Comparison of ENCODE assay signal across 8 cellular contexts in genomic region chr12:27333311-27334009, GRCh38. TPM values are rescaled to one million over a fixed set of nuclear protein-coding genes. Genes with fewer than 3 reads are reported as not detected.
DNase-seq lines count a peak whose midpoint lies in the region; ATAC-seq and TF ChIP-seq lines count a peak whose summit lies in the region.

No MANE protein-coding gene starts in this region.

- H3K9me3 ChIP-seq in naive thymus-derived CD4-positive, alpha-beta T cell (ENCODE audit: control insufficient read depth in 2 of 3, low read length in 3 of 3), result no peaks in the 10 kb centered on the region
- H3K9me3 ChIP-seq in tibial artery, result no peaks in the 10 kb centered on the region

- H3K9me3 Mint-ChIP-seq in activated CD8-positive, alpha-beta T cell treated with anti-CD3 and anti-CD28 coated beads, Interleukin-2, amount 10 ng/mL, durations not matched to agents 7 days and 5 days (ENCODE audit: insufficient read depth), result no peaks in the 10 kb centered on the region
- no peaks in the 10 kb centered on the region for H3K9me3 Mint-ChIP-seq in naive thymus-derived CD4-positive, alpha-beta T cell

- peak overlapping the region; percentile 46 for H3K4me3 ChIP-seq in naive thymus-derived CD4-positive, alpha-beta T cell (ENCODE audit: low read length)
- peak overlapping the region; percentile 66 to 77 for H3K4me3 ChIP-seq in tibial artery

- intact Hi-C loops in naive thymus-derived CD4-positive, alpha-beta T cell (cut with micrococcal nuclease), result loop anchor here in 1 of 2 donors (2.0 to 5.0 kb wide), 5 partner anchors 51 to 501 kb away; partner anchors contain the start of genes FGFR1OP2, ITPR2 and PPFIBP1
- intact Hi-C loops in tibial artery (cut with DNase I; ENCODE audit: low total_unique reads), result no loop called here

- POLR2A ChIA-PET in activated CD8-positive, alpha-beta T cell treated with anti-CD3 and anti-CD28 coated beads, Interleukin-2, amount 10 ng/mL, durations not matched to agents 7 days and 5 days (lab: Charles Lee), result interaction anchor here (0.6 to 2.0 kb wide), 3 partner anchors 8 to 140 kb away, joined by 3 to 8 read pairs (median 4); partner anchors contain the start of gene STK38L
- POLR2A ChIA-PET in naive thymus-derived CD4-positive, alpha-beta T cell (lab: Charles Lee), result no interaction called here

- peak overlapping the region; percentile 89 for H3K27ac Mint-ChIP-seq in activated CD8-positive, alpha-beta T cell treated with anti-CD3 and anti-CD28 coated beads, Interleukin-2, amount 10 ng/mL, durations not matched to agents 7 days and 5 days
- H3K27ac Mint-ChIP-seq in naive thymus-derived CD4-positive, alpha-beta T cell, result peak overlapping the region in 1 of 9 donors; percentile 93

- H3K4me1 ChIP-seq in naive thymus-derived CD4-positive, alpha-beta T cell (ENCODE audit: control insufficient read depth in 2 of 2, insufficient read depth in 2 of 2, low read length in 2 of 2), result peaks cover 4% of the 10 kb centered on the region in 2 donors
- peaks cover 0 to 40% (median 18%) of the 10 kb centered on the region in 4 donors for H3K4me1 ChIP-seq in tibial artery

- H3K27me3 Mint-ChIP-seq in activated CD8-positive, alpha-beta T cell treated with anti-CD3 and anti-CD28 coated beads, Interleukin-2, amount 10 ng/mL, durations not matched to agents 7 days and 5 days (ENCODE audit: low read depth), result peaks cover 14% of the 10 kb centered on the region
- peaks cover 7 to 48% (median 46%) of the 10 kb centered on the region in 5 donors for H3K27me3 Mint-ChIP-seq in naive thymus-derived CD4-positive, alpha-beta T cell

- ATAC-seq in GM18511 (IDR thresholded peaks at IDR 0.05; ENCODE audit: unreplicated experiment), result peak; percentile 31
- ATAC-seq in HG02840 (IDR thresholded peaks at IDR 0.05; ENCODE audit: low FRiP score, unreplicated experiment), result peak; percentile 19
- ATAC-seq in activated CD8-positive, alpha-beta T cell treated with anti-CD3 and anti-CD28 coated beads, Interleukin-2, amount 10 ng/mL, durations not matched to agents 7 days and 5 days, result peak; percentile 68
- peak; percentile 80 for ATAC-seq in naive thymus-derived CD4-positive, alpha-beta T cell

- TF ChIP-seq CTCF in tibial artery (IDR thresholded peaks at IDR 0.05), result no peak

- CTCF ChIA-PET in activated CD8-positive, alpha-beta T cell treated with anti-CD3 and anti-CD28 coated beads, Interleukin-2, amount 10 ng/mL, durations not matched to agents 7 days and 5 days (lab: Charles Lee), result interaction anchor here (1.0 to 4.2 kb wide), 4 partner anchors 28 to 328 kb away, joined by 3 to 24 read pairs (median 4); no protein-coding TSS in a partner anchor
- CTCF ChIA-PET in naive thymus-derived CD4-positive, alpha-beta T cell (lab: Charles Lee), result no interaction called here

- H3K27ac ChIP-seq in epithelial cell of prostate, result peak overlapping the region; percentile 97
- no peak overlapping the region for H3K27ac ChIP-seq in naive thymus-derived CD4-positive, alpha-beta T cell (ENCODE audit: low read depth, low read length)
- peak overlapping the region; percentile 48 to 59 for H3K27ac ChIP-seq in tibial artery

- peak overlapping the region; percentile 94 for H3K4me3 Mint-ChIP-seq in activated CD8-positive, alpha-beta T cell treated with anti-CD3 and anti-CD28 coated beads, Interleukin-2, amount 10 ng/mL, durations not matched to agents 7 days and 5 days
- H3K4me3 Mint-ChIP-seq in naive thymus-derived CD4-positive, alpha-beta T cell, result peak overlapping the region; percentile 80 to 97 (median 88)

- peaks cover 35% of the 10 kb centered on the region for H3K4me1 Mint-ChIP-seq in activated CD8-positive, alpha-beta T cell treated with anti-CD3 and anti-CD28 coated beads, Interleukin-2, amount 10 ng/mL, durations not matched to agents 7 days and 5 days (ENCODE audit: low read depth)
- peaks cover 7 to 59% (median 15%) of the 10 kb centered on the region in 7 donors for H3K4me1 Mint-ChIP-seq in naive thymus-derived CD4-positive, alpha-beta T cell

- peaks cover 2% of the 10 kb centered on the region for H3K36me3 Mint-ChIP-seq in activated CD8-positive, alpha-beta T cell treated with anti-CD3 and anti-CD28 coated beads, Interleukin-2, amount 10 ng/mL, durations not matched to agents 7 days and 5 days (ENCODE audit: low read depth)
- peaks cover 0 to 6% (median 0%) of the 10 kb centered on the region in 5 donors for H3K36me3 Mint-ChIP-seq in naive thymus-derived CD4-positive, alpha-beta T cell

- peaks cover 0 to 8% of the 10 kb centered on the region in 2 donors for H3K27me3 ChIP-seq in naive thymus-derived CD4-positive, alpha-beta T cell (ENCODE audit: control insufficient read depth in 2 of 2, insufficient read depth in 2 of 2, low read length in 2 of 2)
- no peaks in the 10 kb centered on the region for H3K27me3 ChIP-seq in tibial artery

- no peaks in the 10 kb centered on the region for H3K36me3 ChIP-seq in naive thymus-derived CD4-positive, alpha-beta T cell (ENCODE audit: control insufficient read depth in 2 of 3, insufficient read depth in 3 of 3, low read length in 3 of 3)
- H3K36me3 ChIP-seq in tibial artery, result no peaks in the 10 kb centered on the region

- DNase-seq in NCI-H2107 treated with DMSO at 0.1 percent for 48 hours (lab: John Stamatoyannopoulos, UW; ENCODE audit: unreplicated experiment), result peak; percentile 16
- DNase-seq in activated CD8-positive, alpha-beta T cell treated with anti-CD3 and anti-CD28 coated beads, Interleukin-2, amount 10 ng/mL, durations not matched to agents 7 days and 5 days, result peak; percentile 61
- no peak for DNase-seq in epithelial cell of prostate (ENCODE audit: low read depth, low spot score)
- DNase-seq in naive thymus-derived CD4-positive, alpha-beta T cell, result peak in 7 of 9 donors; percentile 8 to 25 (median 12)
- DNase-seq in tibial artery, result peak; percentile 41 to 69
- DNase-seq in effector CD4-positive, alpha-beta T cell, result no peak

RNA-seq across cellular contexts. Expression of gene BMAL2, which starts 0.8 kb away (rescaled TPM):
- total RNA-seq in activated CD8-positive, alpha-beta T cell treated with anti-CD3 and anti-CD28 coated beads, Interleukin-2, amount 10 ng/mL, durations not matched to agents 7 days and 5 days, result 10 to 100 TPM; 17.9 to 18.3 TPM
- 10 to 100 TPM in 1 of 5 experiments, under 1 TPM in 3, not detected in 1; 0.19 to 37.7 (median 0.41) TPM for total RNA-seq in naive thymus-derived CD4-positive, alpha-beta T cell
- not detected for polyA plus RNA-seq in naive thymus-derived CD4-positive, alpha-beta T cell

Comparison
In these comparisons a context has a peak if more than half of its experiments do, and no peak if none do; other contexts are left out.
1. ATAC-seq: peak in every context shown above with its lines; median percentile 80 in naive thymus-derived CD4-positive, alpha-beta T cell; 68 in activated CD8-positive, alpha-beta T cell treated with anti-CD3 and anti-CD28 coated beads, Interleukin-2, amount 10 ng/mL, durations not matched to agents 7 days and 5 days; 31 in GM18511; 19 in HG02840.
2. DNase-seq: peak in NCI-H2107 treated with DMSO at 0.1 percent for 48 hours (single experiment), activated CD8-positive, alpha-beta T cell treated with anti-CD3 and anti-CD28 coated beads, Interleukin-2, amount 10 ng/mL, durations not matched to agents 7 days and 5 days (single experiment), naive thymus-derived CD4-positive, alpha-beta T cell (7 of 9) and tibial artery (2 of 2); none in epithelial cell of prostate (single experiment) and effector CD4-positive, alpha-beta T cell (single experiment).